In the genomic region with DNA sequence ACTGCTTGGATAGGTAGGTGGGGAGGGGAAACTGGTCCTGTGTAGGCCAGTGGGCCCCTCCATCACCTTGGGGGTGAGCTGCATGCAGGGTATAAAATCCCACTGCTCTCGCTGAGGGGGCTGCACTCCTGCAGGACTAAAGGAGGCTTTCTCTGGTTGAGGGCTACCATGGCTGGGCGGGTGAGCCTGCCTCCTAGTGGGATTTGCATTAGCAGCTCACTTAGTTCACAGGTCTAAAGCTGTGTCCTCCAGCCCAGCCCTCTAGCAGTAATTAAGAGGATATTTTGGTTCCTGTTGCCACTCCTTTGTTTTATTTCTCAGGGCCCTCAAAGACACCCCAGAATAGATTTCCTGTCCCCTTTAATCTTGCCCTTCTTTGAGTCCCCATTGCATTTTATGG, we compare ENCODE assay signal across 1 cellular context.
TF ChIP-seq lines count a peak whose summit lies in the region.

No MANE protein-coding gene starts in this region.

TF ChIP-seq in HepG2, 621 proteins besides CTCF, POLR2A, EP300 and RAD21:
- TF ChIP-seq, protein P1, sequence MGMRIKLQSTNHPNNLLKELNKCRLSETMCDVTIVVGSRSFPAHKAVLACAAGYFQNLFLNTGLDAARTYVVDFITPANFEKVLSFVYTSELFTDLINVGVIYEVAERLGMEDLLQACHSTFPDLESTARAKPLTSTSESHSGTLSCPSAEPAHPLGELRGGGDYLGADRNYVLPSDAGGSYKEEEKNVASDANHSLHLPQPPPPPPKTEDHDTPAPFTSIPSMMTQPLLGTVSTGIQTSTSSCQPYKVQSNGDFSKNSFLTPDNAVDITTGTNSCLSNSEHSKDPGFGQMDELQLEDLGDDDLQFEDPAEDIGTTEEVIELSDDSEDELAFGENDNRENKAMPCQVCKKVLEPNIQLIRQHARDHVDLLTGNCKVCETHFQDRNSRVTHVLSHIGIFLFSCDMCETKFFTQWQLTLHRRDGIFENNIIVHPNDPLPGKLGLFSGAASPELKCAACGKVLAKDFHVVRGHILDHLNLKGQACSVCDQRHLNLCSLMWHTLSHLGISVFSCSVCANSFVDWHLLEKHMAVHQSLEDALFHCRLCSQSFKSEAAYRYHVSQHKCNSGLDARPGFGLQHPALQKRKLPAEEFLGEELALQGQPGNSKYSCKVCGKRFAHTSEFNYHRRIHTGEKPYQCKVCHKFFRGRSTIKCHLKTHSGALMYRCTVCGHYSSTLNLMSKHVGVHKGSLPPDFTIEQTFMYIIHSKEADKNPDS (CRISPR knock-in tag; IDR thresholded peaks at IDR 0.05): no peak
- TF ChIP-seq ZFP62 (CRISPR knock-in tag; IDR thresholded peaks at IDR 0.05): no peak
- TF ChIP-seq, protein P2, sequence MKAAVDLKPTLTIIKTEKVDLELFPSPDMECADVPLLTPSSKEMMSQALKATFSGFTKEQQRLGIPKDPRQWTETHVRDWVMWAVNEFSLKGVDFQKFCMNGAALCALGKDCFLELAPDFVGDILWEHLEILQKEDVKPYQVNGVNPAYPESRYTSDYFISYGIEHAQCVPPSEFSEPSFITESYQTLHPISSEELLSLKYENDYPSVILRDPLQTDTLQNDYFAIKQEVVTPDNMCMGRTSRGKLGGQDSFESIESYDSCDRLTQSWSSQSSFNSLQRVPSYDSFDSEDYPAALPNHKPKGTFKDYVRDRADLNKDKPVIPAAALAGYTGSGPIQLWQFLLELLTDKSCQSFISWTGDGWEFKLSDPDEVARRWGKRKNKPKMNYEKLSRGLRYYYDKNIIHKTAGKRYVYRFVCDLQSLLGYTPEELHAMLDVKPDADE (CRISPR knock-in tag; IDR thresholded peaks at IDR 0.05): no peak
- TF ChIP-seq TCF7L2 (IDR thresholded peaks at IDR 0.05; ENCODE audit: low read depth, low read length): no peak
- no peak for TF ChIP-seq PHF20 (CRISPR knock-in tag; IDR thresholded peaks at IDR 0.05)
- no peak for TF ChIP-seq NR3C1 (CRISPR knock-in tag; IDR thresholded peaks at IDR 0.05)
- TF ChIP-seq ZFP82 (CRISPR knock-in tag; IDR thresholded peaks at IDR 0.05; ENCODE audit: borderline replicate concordance): no peak
- no peak for TF ChIP-seq SKI (IDR thresholded peaks at IDR 0.05; ENCODE audit: partially characterized antibody)
- TF ChIP-seq, protein P3, sequence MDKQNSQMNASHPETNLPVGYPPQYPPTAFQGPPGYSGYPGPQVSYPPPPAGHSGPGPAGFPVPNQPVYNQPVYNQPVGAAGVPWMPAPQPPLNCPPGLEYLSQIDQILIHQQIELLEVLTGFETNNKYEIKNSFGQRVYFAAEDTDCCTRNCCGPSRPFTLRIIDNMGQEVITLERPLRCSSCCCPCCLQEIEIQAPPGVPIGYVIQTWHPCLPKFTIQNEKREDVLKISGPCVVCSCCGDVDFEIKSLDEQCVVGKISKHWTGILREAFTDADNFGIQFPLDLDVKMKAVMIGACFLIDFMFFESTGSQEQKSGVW (CRISPR knock-in tag; IDR thresholded peaks at IDR 0.05; ENCODE audit: borderline replicate concordance): no peak
- no peak for TF ChIP-seq CENPT (CRISPR knock-in tag; IDR thresholded peaks at IDR 0.05; ENCODE audit: low read depth)
- TF ChIP-seq, protein P4, sequence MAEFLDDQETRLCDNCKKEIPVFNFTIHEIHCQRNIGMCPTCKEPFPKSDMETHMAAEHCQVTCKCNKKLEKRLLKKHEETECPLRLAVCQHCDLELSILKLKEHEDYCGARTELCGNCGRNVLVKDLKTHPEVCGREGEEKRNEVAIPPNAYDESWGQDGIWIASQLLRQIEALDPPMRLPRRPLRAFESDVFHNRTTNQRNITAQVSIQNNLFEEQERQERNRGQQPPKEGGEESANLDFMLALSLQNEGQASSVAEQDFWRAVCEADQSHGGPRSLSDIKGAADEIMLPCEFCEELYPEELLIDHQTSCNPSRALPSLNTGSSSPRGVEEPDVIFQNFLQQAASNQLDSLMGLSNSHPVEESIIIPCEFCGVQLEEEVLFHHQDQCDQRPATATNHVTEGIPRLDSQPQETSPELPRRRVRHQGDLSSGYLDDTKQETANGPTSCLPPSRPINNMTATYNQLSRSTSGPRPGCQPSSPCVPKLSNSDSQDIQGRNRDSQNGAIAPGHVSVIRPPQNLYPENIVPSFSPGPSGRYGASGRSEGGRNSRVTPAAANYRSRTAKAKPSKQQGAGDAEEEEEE (CRISPR knock-in tag; IDR thresholded peaks at IDR 0.05; ENCODE audit: borderline replicate concordance): no peak
- TF ChIP-seq ZNF101 (CRISPR knock-in tag; IDR thresholded peaks at IDR 0.05; ENCODE audit: borderline replicate concordance, low read depth): no peak
- TF ChIP-seq SOX13 (IDR thresholded peaks at IDR 0.05): no peak
- TF ChIP-seq SOX13 (CRISPR knock-in tag; conservative IDR thresholded peaks at IDR 0.05 in 1 of 2, IDR thresholded peaks at IDR 0.05 in 1 of 2): no peak
- TF ChIP-seq SALL1 (CRISPR knock-in tag; IDR thresholded peaks at IDR 0.05): no peak
- TF ChIP-seq EHMT2 (IDR thresholded peaks at IDR 0.05; ENCODE audit: borderline replicate concordance, low read depth, low read length): no peak
- TF ChIP-seq, protein P5, sequence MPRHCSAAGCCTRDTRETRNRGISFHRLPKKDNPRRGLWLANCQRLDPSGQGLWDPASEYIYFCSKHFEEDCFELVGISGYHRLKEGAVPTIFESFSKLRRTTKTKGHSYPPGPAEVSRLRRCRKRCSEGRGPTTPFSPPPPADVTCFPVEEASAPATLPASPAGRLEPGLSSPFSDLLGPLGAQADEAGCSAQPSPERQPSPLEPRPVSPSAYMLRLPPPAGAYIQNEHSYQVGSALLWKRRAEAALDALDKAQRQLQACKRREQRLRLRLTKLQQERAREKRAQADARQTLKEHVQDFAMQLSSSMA (CRISPR knock-in tag; IDR thresholded peaks at IDR 0.05): no peak
- no peak for TF ChIP-seq SRY (CRISPR knock-in tag; IDR thresholded peaks at IDR 0.05)
- TF ChIP-seq MTF2 (CRISPR knock-in tag; IDR thresholded peaks at IDR 0.05; ENCODE audit: borderline replicate concordance): no peak
- TF ChIP-seq NKX3-1 (CRISPR knock-in tag; IDR thresholded peaks at IDR 0.05): no peak
- TF ChIP-seq, protein P6, sequence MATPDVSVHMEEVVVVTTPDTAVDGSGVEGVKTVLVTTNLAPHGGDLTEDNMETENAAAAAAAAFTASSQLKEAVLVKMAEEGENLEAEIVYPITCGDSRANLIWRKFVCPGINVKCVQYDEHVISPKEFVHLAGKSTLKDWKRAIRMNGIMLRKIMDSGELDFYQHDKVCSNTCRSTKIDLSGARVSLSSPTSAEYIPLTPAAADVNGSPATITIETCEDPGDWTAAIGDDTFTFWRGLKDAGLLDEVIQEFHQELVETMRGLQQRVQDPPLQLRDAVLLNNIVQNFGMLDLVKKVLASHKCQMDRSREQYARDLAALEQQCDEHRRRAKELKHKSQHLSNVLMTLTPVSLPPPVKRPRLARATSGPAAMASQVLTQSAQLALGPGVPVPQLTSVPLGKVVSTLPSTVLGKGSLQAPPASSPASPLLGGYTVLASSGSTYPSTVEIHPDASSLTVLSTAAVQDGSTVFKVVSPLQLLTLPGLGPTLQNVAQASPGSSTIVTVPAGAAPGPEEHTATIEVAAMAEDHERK (CRISPR knock-in tag; IDR thresholded peaks at IDR 0.05; ENCODE audit: low read depth): no peak
